37 cellular contexts compared by ENCODE assay signal in the genomic region with DNA sequence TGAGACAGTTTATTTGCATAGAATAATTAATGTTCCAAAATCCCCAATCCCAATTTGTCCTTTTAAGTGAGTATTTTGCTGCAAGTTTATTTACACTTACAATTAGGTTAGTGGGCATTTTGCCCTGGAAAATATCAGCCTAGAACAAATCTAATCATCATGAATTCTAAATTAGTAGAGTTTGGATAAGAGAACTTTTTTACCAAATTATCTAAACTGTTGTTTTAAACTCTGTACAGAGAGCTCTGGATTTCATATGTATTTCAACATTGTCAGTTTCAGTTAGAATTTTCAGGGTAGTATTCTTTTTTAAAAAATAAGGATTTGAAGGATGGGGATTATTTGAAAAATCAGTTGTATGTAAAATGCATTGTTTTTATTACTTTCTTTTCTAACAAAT. TPM values are rescaled to one million over a fixed set of nuclear protein-coding genes. Genes with fewer than 3 reads are reported as not detected.
"Had no signal": no experiment of that assay in that cellular context is flagged by ENCODE, and none has a peak within 500 bp of the region (broad histone marks: within the 10 kb centered on the region; RNA-seq: fewer than 3 reads in every experiment).

No MANE protein-coding gene starts in this region.

- H3K27me3 ChIP-seq: brain microvascular endothelial cell, esophagus muscularis mucosa, foreskin keratinocyte, gastroesophageal sphincter, heart right ventricle had no signal

- ATAC-seq: activated naive CD4-positive, alpha-beta T cell treated with anti-CD3 and anti-CD28 coated beads, Interleukin-2, amount 50 U/mL, for 72 hours; activated T-cell treated with anti-CD3 and anti-CD28 coated beads, Interleukin-2, amount 50 U/mL, for 72 hours; effector memory CD8-positive, alpha-beta T cell; foreskin keratinocyte; gastroesophageal sphincter; heart right ventricle; T-cell; T-helper 17 cell; WTC11 had no signal

- H3K4me3 ChIP-seq: esophagus muscularis mucosa, gastroesophageal sphincter, heart right ventricle had no signal

- H3K27ac ChIP-seq: brain microvascular endothelial cell, esophagus muscularis mucosa, foreskin keratinocyte, gastroesophageal sphincter, heart right ventricle, VCaP had no signal

- H3K9me3 ChIP-seq: esophagus muscularis mucosa, gastroesophageal sphincter, heart right ventricle had no signal

- FAIRE-seq: astrocyte, bronchial epithelial cell, colon had no signal

- DNase-seq: activated CD4-positive, alpha-beta memory T cell treated with anti-CD3 and anti-CD28 coated beads, Interleukin-2, amount 10 ng/mL, durations not matched to agents 7 days and 5 days; activated CD4-positive, alpha-beta T cell treated with anti-CD3 and anti-CD28 coated beads for 1 hour; activated CD4-positive, alpha-beta T cell treated with anti-CD3 and anti-CD28 coated beads for 4 hours; activated CD4-positive, alpha-beta T cell treated with anti-CD3 and anti-CD28 coated beads, Interleukin-2, amount 10 ng/mL, durations not matched to agents 7 days and 5 days; activated CD4-positive, alpha-beta T cell treated with anti-CD3 and anti-CD28 coated beads, Interleukin-2, amount 50 U/mL, for 4 hours; activated CD8-positive, alpha-beta memory T cell treated with anti-CD3 and anti-CD28 coated beads, Interleukin-2, amount 50 U/mL, for 48 hours; activated gamma-delta T cell; activated naive CD4-positive, alpha-beta T cell; activated naive CD4-positive, alpha-beta T cell treated with anti-CD3 and anti-CD28 coated beads, Interleukin-2, amount 10 ng/mL, durations not matched to agents 7 days and 5 days; activated naive CD8-positive, alpha-beta T cell treated with anti-CD3 and anti-CD28 coated beads, Interleukin-2, amount 10 ng/mL, durations not matched to agents 7 days and 5 days; activated T-cell treated with anti-CD3 and anti-CD28 coated beads for 4 hours; activated T-cell treated with anti-CD3 and anti-CD28 coated beads, Interleukin-2, amount 50 U/mL, for 24 hours; activated T-cell treated with anti-CD3 and anti-CD28 coated beads, Interleukin-2, amount 50 U/mL, for 72 hours; amniotic stem cell; anterior cingulate cortex; brain microvascular endothelial cell; cortex of kidney; dermis blood vessel endothelial cell; effector CD4-positive, alpha-beta T cell; effector memory CD8-positive, alpha-beta T cell; erythroblast; foreskin keratinocyte; heart right ventricle; T-cell; T-helper 17 cell; T1000 had no signal

RNA-seq across cellular contexts. Expression of a gene that starts 27.8 kb away (rescaled TPM):
- total RNA-seq: activated CD4-positive, alpha-beta memory T cell treated with anti-CD3 and anti-CD28 coated beads, Interleukin-2, amount 10 ng/mL, durations not matched to agents 7 days and 5 days; activated CD4-positive, alpha-beta T cell treated with anti-CD3 and anti-CD28 coated beads, Interleukin-2, amount 10 ng/mL, durations not matched to agents 7 days and 5 days; activated naive CD8-positive, alpha-beta T cell treated with anti-CD3 and anti-CD28 coated beads, Interleukin-2, amount 10 ng/mL, durations not matched to agents 7 days and 5 days; activated T-cell treated with anti-CD3 and anti-CD28 coated beads, Interleukin-2, amount 50 U/mL, for 72 hours; astrocyte; bronchial epithelial cell; cardiac septum; cerebellum; dermis blood vessel endothelial cell; esophagus muscularis mucosa; foreskin keratinocyte; gastroesophageal sphincter; glomerular endothelial cell; T-cell; T-helper 17 cell; WTC11 had no signal
- polyA plus RNA-seq: foreskin keratinocyte, heart right ventricle had no signal
